ENCODE assay signal across 1 cellular context in the genomic region with DNA sequence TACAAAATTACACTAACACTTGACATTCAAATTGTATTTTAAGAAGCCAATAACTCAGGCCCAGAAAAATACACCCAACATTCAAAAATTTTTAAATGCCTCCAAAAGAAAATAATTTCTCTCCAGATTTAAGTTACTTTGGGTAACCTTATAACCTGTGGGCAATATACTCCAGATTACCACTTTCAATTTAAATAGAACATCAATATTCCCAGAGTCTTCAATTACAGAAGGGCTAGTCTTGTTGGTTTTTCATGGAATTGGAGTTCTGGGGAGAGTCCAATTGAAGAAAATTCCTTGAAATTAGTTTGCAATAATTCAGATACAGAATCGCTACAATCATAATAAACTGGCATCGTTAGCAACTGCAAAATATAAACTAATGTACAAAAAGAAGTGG.
TF ChIP-seq lines count a peak whose summit lies in the region.

No MANE protein-coding gene starts in this region.

TF ChIP-seq in SK-N-SH, 30 proteins besides CTCF, POLR2A, EP300 and RAD21 (continued from another document):
- TF ChIP-seq, protein P1, sequence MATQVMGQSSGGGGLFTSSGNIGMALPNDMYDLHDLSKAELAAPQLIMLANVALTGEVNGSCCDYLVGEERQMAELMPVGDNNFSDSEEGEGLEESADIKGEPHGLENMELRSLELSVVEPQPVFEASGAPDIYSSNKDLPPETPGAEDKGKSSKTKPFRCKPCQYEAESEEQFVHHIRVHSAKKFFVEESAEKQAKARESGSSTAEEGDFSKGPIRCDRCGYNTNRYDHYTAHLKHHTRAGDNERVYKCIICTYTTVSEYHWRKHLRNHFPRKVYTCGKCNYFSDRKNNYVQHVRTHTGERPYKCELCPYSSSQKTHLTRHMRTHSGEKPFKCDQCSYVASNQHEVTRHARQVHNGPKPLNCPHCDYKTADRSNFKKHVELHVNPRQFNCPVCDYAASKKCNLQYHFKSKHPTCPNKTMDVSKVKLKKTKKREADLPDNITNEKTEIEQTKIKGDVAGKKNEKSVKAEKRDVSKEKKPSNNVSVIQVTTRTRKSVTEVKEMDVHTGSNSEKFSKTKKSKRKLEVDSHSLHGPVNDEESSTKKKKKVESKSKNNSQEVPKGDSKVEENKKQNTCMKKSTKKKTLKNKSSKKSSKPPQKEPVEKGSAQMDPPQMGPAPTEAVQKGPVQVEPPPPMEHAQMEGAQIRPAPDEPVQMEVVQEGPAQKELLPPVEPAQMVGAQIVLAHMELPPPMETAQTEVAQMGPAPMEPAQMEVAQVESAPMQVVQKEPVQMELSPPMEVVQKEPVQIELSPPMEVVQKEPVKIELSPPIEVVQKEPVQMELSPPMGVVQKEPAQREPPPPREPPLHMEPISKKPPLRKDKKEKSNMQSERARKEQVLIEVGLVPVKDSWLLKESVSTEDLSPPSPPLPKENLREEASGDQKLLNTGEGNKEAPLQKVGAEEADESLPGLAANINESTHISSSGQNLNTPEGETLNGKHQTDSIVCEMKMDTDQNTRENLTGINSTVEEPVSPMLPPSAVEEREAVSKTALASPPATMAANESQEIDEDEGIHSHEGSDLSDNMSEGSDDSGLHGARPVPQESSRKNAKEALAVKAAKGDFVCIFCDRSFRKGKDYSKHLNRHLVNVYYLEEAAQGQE (IDR thresholded peaks at IDR 0.05; ENCODE audit: low read depth, low read length): no peak
- TF ChIP-seq RFX5 (IDR thresholded peaks at IDR 0.05; ENCODE audit: low read length) (no peak), NRF1 (IDR thresholded peaks at IDR 0.05; ENCODE audit: low read depth, low read length) (no peak), FOXJ3 (CRISPR knock-in tag; IDR thresholded peaks at IDR 0.05) (no peak), CHD2 (IDR thresholded peaks at IDR 0.05; ENCODE audit: low read length, partially characterized antibody) (no peak), FOSL2 (IDR thresholded peaks at IDR 0.05; ENCODE audit: borderline replicate concordance, low read depth) (no peak), MXI1 (IDR thresholded peaks at IDR 0.05; ENCODE audit: low read depth, low read length) (no peak), TAF1 (IDR thresholded peaks at IDR 0.05; ENCODE audit: borderline replicate concordance, low read depth, low read length) (no peak), JUND (IDR thresholded peaks at IDR 0.05) (no peak)
